In the genomic region with DNA sequence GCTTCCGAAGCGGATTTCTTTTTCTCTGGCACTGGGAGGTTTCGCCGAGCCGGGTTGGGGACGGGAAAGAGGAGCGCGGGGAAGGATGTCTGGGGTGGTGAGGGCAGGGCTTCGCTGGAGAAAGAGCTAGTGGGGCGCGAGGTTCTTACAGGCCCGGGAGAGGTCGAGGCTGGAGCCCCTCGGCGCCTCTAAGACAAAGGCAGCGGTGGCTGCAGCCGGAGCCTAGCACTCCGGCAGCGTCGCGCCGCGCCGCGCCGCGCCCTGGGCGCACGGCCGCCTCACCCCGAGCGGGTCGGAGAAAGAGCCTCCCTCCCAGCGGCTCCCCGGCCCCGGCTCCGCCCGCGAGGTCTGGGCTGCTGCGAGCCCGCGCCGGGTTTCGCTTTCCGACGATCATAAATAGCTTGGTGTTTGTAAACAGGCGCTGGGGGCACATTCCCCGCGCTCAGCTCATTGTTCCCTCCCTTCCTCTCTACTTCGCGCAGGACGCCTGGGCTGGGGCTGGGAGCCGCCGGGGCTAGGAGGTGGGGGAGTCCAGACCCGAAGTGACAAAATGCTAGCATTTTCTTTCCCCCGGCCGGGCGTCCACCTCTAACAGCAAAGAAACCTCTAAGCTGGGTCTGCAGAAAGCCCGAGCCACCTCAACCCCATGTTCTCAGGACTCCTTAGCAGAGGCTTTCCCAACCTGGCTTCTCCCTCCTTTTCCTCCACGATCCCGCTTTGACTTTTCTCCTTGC, we compare ENCODE assay signal across 8 cellular contexts. TPM values are rescaled to one million over a fixed set of nuclear protein-coding genes. Genes with fewer than 3 reads are reported as not detected.
DNase-seq lines count a peak whose midpoint lies in the region; ATAC-seq, FAIRE-seq and TF ChIP-seq lines count a peak whose summit lies in the region.

No MANE protein-coding gene starts in this region.

- TF ChIP-seq CTCF in GM12878 (IDR thresholded peaks at IDR 0.05 in 2 of 3, conservative IDR thresholded peaks at IDR 0.05 in 1 of 3; ENCODE audit: control insufficient read depth in 2 of 3, extremely low read depth in 1 of 3, insufficient read depth in 1 of 3, low read depth in 3 of 3, low read length in 3 of 3): no peak

- in situ Hi-C loops in GM12878 (cut with MboI): loop anchor here (25.0 kb wide), 2 partner anchors 1403 to 2003 kb away; no protein-coding TSS in a partner anchor

- no peaks in the 10 kb centered on the region for H3K79me2 ChIP-seq in GM12878 (ENCODE audit: control insufficient read depth, insufficient read depth, low read length)

- ATAC-seq in GM12878 (peak; percentile 70), GM18861 (IDR thresholded peaks at IDR 0.05; ENCODE audit: unreplicated experiment) (no peak)

- CTCF ChIA-PET in HEK293T (lab: Yijun Ruan, JAX): interaction anchor here (0.5 to 2.2 kb wide), 9 partner anchors 64 to 1412 kb away, joined by 3 to 7 read pairs (median 4); no protein-coding TSS in a partner anchor
- CTCF ChIA-PET in GM12878 (lab: Yijun Ruan, JAX): interaction anchor here (0.6 to 0.9 kb wide), 2 partner anchors 9 to 32 kb away, joined by 3 to 4 read pairs; no protein-coding TSS in a partner anchor

- H3K27me3 ChIP-seq in GM12878 (replicated peaks in 1 of 2; ENCODE audit: control insufficient read depth in 2 of 2, insufficient read depth in 2 of 2, low read length in 1 of 2): peaks cover 9 to 32% of the 10 kb centered on the region in 2 experiments

- DNase-seq in DMS79 (lab: John Stamatoyannopoulos, UW): peak; percentile 71
- DNase-seq in HEK293T (ENCODE audit: extremely low spot score): no peak
- peak; percentile 84 for DNase-seq in NCI-H2227 treated with DMSO at 0.1 percent for 48 hours (lab: John Stamatoyannopoulos, UW)
- DNase-seq in GM12878 (ENCODE audit: low read depth, low spot score): no peak
- DNase-seq in renal cortical epithelial cell (ENCODE audit: low read depth): peak; percentile 33
- DNase-seq in effector CD4-positive, alpha-beta T cell: no peak

- no peaks in the 10 kb centered on the region for H3K36me3 ChIP-seq in GM12878 (ENCODE audit: control insufficient read depth in 2 of 2, insufficient read depth in 2 of 2, low read length in 1 of 2)

- WGBS in GM12878 (ENCODE audit: insufficient coverage, insufficient replicate concordance, low lambda C conversion rate, missing lambda C conversion rate): 10% methylated on average over 31 of the region's 61 CpGs

- no peak for TF ChIP-seq RAD21 in GM12878 (IDR thresholded peaks at IDR 0.05; ENCODE audit: insufficient read depth, low read depth, low read length)

- H3K4me2 ChIP-seq in GM12878 (ENCODE audit: control insufficient read depth, insufficient read depth): peak overlapping the region; percentile 61

- no peak for TF ChIP-seq EP300 in GM12878 (IDR thresholded peaks at IDR 0.05; ENCODE audit: borderline replicate concordance in 1 of 2, control insufficient read depth in 1 of 2, low read depth in 2 of 2, low read length in 2 of 2)

- FAIRE-seq in GM12878 (lab: Jason Lieb, UNC): no peak

- SMC1A ChIA-PET in GM12878 (lab: Charles Lee; ENCODE audit: uncharacterized antibody, unreplicated experiment): no interaction called here

- no peak overlapping the region for H3K27ac ChIP-seq in GM12878 (ENCODE audit: control insufficient read depth, insufficient read depth)

- H4K20me1 ChIP-seq in GM12878 (ENCODE audit: control insufficient read depth, insufficient read depth): no peaks in the 10 kb centered on the region

- POLR2A ChIA-PET in HEK293T (lab: Yijun Ruan, JAX) (interaction anchor here (0.6 to 4.4 kb wide), 44 partner anchors 9 to 1207 kb away, joined by 3 to 64 read pairs (median 4); no protein-coding TSS in a partner anchor), GM12878 (lab: Charles Lee) (no interaction called here)

- RAD21 ChIA-PET in GM12878 (lab: Charles Lee; ENCODE audit: unreplicated experiment): no interaction called here

- peak overlapping the region; percentile 34; the same call in 1 of the 2 replicates for H2AFZ ChIP-seq in GM12878 (ENCODE audit: control insufficient read depth, low read depth, low read length)

- no peak overlapping the region for H3K9ac ChIP-seq in GM12878 (ENCODE audit: control insufficient read depth, insufficient read depth, low read length)

- intact Hi-C loops in GM12878 (cut with micrococcal nuclease; ENCODE audit: unreplicated experiment): loop anchor here (2.0 kb wide), 1 partner anchor 141 kb away; no protein-coding TSS in a partner anchor

- no peak for TF ChIP-seq POLR2A in GM12878 (IDR thresholded peaks at IDR 0.05; ENCODE audit: low read depth, low read length)

- no peaks in the 10 kb centered on the region; the same call in 2 of the 3 replicates for H3K9me3 ChIP-seq in GM12878 (replicated peaks; ENCODE audit: control insufficient read depth, insufficient read depth, low read length)

- H3K4me1 ChIP-seq in GM12878 (ENCODE audit: control insufficient read depth, insufficient read depth, low read length): no peaks in the 10 kb centered on the region

- peak overlapping the region; percentile 57; the same call in 1 of the 2 replicates for H3K4me3 ChIP-seq in GM12878
- H3K4me3 ChIP-seq in iPS-11a (ENCODE audit: low read depth, low read length): peak overlapping the region; percentile 38

- no TSS peak for BruUV-seq in GM12878 (replicated peaks; lab: Mats Ljungman, UMichigan)

TF ChIP-seq in HEK293T, 16 proteins besides CTCF, POLR2A, EP300 and RAD21:
- TF ChIP-seq FOXM1 (IDR thresholded peaks at IDR 0.05; ENCODE audit: borderline replicate concordance): no peak
- TF ChIP-seq L3MBTL2 (conservative IDR thresholded peaks at IDR 0.05): 0 out of 2 replicates have a peak, but pooled peaks have one; percentile 20
TF ChIP-seq in HEK293T: peak in this region for 1.

TF ChIP-seq in GM12878, 131 proteins besides CTCF, POLR2A, EP300 and RAD21:
- TF ChIP-seq HDAC6 (IDR thresholded peaks at IDR 0.05; ENCODE audit: unreplicated experiment) (peak; percentile 99), PAX5 (IDR thresholded peaks at IDR 0.05; ENCODE audit: borderline replicate concordance, low read depth, low read length) (no peak), SUZ12 (IDR thresholded peaks at IDR 0.05; ENCODE audit: unreplicated experiment) (peak; percentile 59)

RNA-seq across cellular contexts. Expression of a gene that starts 0.8 kb away (rescaled TPM):
- total RNA-seq in GM12878 (2013; cell fraction: nucleolus; rRNA removed): 1.3 and 1.7 TPM in 2 replicates
- total RNA-seq in GM12878 (2014; rRNA removed) (not detected in 2 replicates), GM12878 (2014; rRNA removed; fragmentation: Illumina TruSeq; extraction: Trizol) (not detected in 2 replicates), GM12878 (2021) (0.15 and 0.21 TPM in 2 replicates), renal cortical epithelial cell (1.8 and 3.1 TPM in 2 replicates)
- polyA plus RNA-seq in GM12878 (2011; ENCODE audit: low read depth): not detected
- polyA plus RNA-seq in GM12878 (2011; rRNA removed) (0.31 and 0.79 TPM in 2 replicates), GM12878 (2014; fragmentation: Illumina TruSeq; extraction: Trizol) (0.10 TPM in 1 of 2 replicates, not detected in the other), GM12878 (2014; fragmentation: Nextera tagmentation; extraction: Ambion mirVana) (under 1 TPM in 1 of 2 experiments, not detected in 1; 0.04 TPM), GM12878 (2014; rRNA removed) (0.03 TPM in 1 of 2 replicates, not detected in the other), GM12878 (2016; fragmentation: Nextera tagmentation; extraction: Ambion mirVana) (under 1 TPM in 1 of 2 experiments, not detected in 1; 0.12 TPM)
- polyA plus RNA-seq in GM12878 (2011; cell fraction: cytosol; rRNA removed): 0.57 and 0.79 TPM in 2 replicates
- polyA plus RNA-seq in GM12878 (2011; cell fraction: nucleus; rRNA removed): 0.64 and 1.3 TPM in 2 replicates
- polyA plus RNA-seq in GM12878 (2012): not detected in 2 replicates
- polyA minus RNA-seq in GM12878 (2011; rRNA and poly(A)+ RNA removed): 0.62 and 1.2 TPM in 2 replicates
- polyA minus RNA-seq in GM12878 (2011; cell fraction: cytosol; rRNA and poly(A)+ RNA removed): 2.7 TPM in 1 of 2 replicates, not detected in the other
- polyA minus RNA-seq in GM12878 (2011; cell fraction: nucleus; rRNA and poly(A)+ RNA removed): 1.3 and 2.3 TPM in 2 replicates

Comparison
In these comparisons a context has a peak if more than half of its experiments do, and no peak if none do; other contexts are left out.
1. DNase-seq: peak in DMS79 (single experiment), NCI-H2227 treated with DMSO at 0.1 percent for 48 hours (single experiment) and renal cortical epithelial cell (single experiment); none in HEK293T (single experiment), GM12878 (single experiment) and effector CD4-positive, alpha-beta T cell (single experiment).